8 cellular contexts compared by ENCODE assay signal in the genomic region with DNA sequence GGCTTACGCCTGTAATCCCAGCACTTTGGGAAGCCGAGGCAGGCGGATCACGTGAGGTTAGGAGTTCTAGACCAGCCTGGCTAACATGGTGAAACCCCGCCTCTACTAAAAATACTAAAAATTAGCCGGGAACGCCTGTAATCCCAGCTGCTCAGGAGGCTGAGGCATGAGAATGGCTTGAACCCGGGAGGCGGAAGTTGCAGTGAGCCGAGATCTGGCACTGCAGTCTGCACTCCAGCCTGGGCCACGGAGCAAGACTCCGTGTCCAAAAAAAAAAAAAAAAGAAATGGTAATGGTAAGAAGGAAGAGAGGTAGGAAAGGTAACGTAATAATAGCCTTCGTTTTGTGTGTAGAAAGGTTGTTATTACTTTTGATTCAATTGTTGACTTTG. TPM values are rescaled to one million over a fixed set of nuclear protein-coding genes. Genes with fewer than 3 reads are reported as not detected.
DNase-seq lines count a peak whose midpoint lies in the region; ATAC-seq, FAIRE-seq and TF ChIP-seq lines count a peak whose summit lies in the region.

No MANE protein-coding gene starts in this region.

- peak overlapping the region; percentile 96 for H3K4me2 ChIP-seq in Loucy (ENCODE audit: low read depth, low read length, poor library complexity, severe bottlenecking)

- no peak overlapping the region for H2AFZ ChIP-seq in Loucy (ENCODE audit: low read length)

- H3K4me1 ChIP-seq in Loucy (ENCODE audit: insufficient read depth, low read length, poor library complexity, severe bottlenecking) (peaks cover 31% of the 10 kb centered on the region), colonic mucosa (no peaks in the 10 kb centered on the region)

- no peaks in the 10 kb centered on the region for H3K9me2 ChIP-seq in Loucy (replicated peaks; ENCODE audit: low read depth, low read length)

- H3K4me3 ChIP-seq in Loucy (ENCODE audit: low read length, poor library complexity, severe bottlenecking) (peak overlapping the region; percentile 85), colonic mucosa (peak overlapping the region; percentile 91)

- H3K27ac ChIP-seq in colonic mucosa = peak overlapping the region; percentile 72

- H3K27me3 ChIP-seq in Loucy (ENCODE audit: insufficient read depth, low read length, poor library complexity, severe bottlenecking) (no peaks in the 10 kb centered on the region), colonic mucosa (no peaks in the 10 kb centered on the region)

- H3K9ac ChIP-seq in Loucy (ENCODE audit: low read depth, low read length, poor library complexity, severe bottlenecking) = peak overlapping the region; percentile 98
- H3K9ac ChIP-seq in colonic mucosa (ENCODE audit: low read depth in 2 of 2, low read length in 2 of 2) = peak overlapping the region; percentile 85 to 98

- H3F3A ChIP-seq in Loucy (ENCODE audit: low read depth) = no peaks in the 10 kb centered on the region

- TF ChIP-seq CTCF in Loucy (conservative IDR thresholded peaks at IDR 0.05; ENCODE audit: low read length) = no peak
- no peak for TF ChIP-seq CTCF in colonic mucosa (IDR thresholded peaks at IDR 0.05)

- no peak for FAIRE-seq in HTR-8/SVneo (lab: Jason Lieb, UNC)

- H3K9me3 ChIP-seq in Loucy (ENCODE audit: insufficient read depth, low read depth, low read length) = no peaks in the 10 kb centered on the region
- H3K9me3 ChIP-seq in colonic mucosa = no peaks in the 10 kb centered on the region

- DNase-seq in CD1c-positive myeloid dendritic cell (ENCODE audit: extremely low spot score) (peak; percentile 12), colonic mucosa (peak; percentile 53), myocyte (ENCODE audit: low read depth) (peak; percentile 27), HTR-8/SVneo (ENCODE audit: insufficient read length, low spot score) (no peak)
- DNase-seq in activated CD8-positive, alpha-beta memory T cell treated with anti-CD3 and anti-CD28 coated beads, Interleukin-2, amount 50 U/mL, for 48 hours = no peak

- ATAC-seq in HG03196 (IDR thresholded peaks at IDR 0.05; ENCODE audit: unreplicated experiment) (no peak), GM21619 (IDR thresholded peaks at IDR 0.05; ENCODE audit: unreplicated experiment) (no peak)

- intact Hi-C loops in colonic mucosa (cut with DNase I) = no loop called here

- peaks cover 61% of the 10 kb centered on the region for H3K79me2 ChIP-seq in Loucy (ENCODE audit: insufficient read depth, low read length)

- peaks cover 43% of the 10 kb centered on the region; the same call in 1 of the 2 replicates for H3K36me3 ChIP-seq in Loucy (ENCODE audit: insufficient read depth, low read length)
- peaks cover 8% of the 10 kb centered on the region for H3K36me3 ChIP-seq in colonic mucosa

- H4K20me1 ChIP-seq in Loucy (ENCODE audit: insufficient read depth, low read length, poor library complexity, severe bottlenecking) = peaks cover 49% of the 10 kb centered on the region

RNA-seq across cellular contexts. Expression of a gene that starts 1.2 kb away (rescaled TPM):
- total RNA-seq in colonic mucosa (10 to 100 TPM; 18.1 to 20.2 TPM), myocyte (20.8 and 23.7 TPM in 2 replicates)
- 7.7 TPM for polyA plus RNA-seq in myocyte (2012)

RNA-seq across cellular contexts. Expression of a gene that starts 1.2 kb away (rescaled TPM):
- total RNA-seq in colonic mucosa (10 to 100 TPM; 12.2 to 14.6 TPM), myocyte (15.2 and 15.9 TPM in 2 replicates)
- polyA plus RNA-seq in myocyte (2012) = 6.9 TPM

RNA-seq across cellular contexts. Expression of a gene that starts 1.5 kb away (rescaled TPM):
- 1 to 10 TPM in 1 of 2 donors, under 1 TPM in 1; 0.82 to 1.4 TPM for total RNA-seq in colonic mucosa
- total RNA-seq in myocyte = 0.88 and 2.9 TPM in 2 replicates
- 1.8 TPM for polyA plus RNA-seq in myocyte (2012)

RNA-seq across cellular contexts. Expression of a gene that starts 39.4 kb away (rescaled TPM):
- total RNA-seq in colonic mucosa (10 to 100 TPM in 1 of 2 donors, 1 to 10 TPM in 1; 6.1 to 20.2 TPM), myocyte (8.8 and 10.3 TPM in 2 replicates)
- 2.9 TPM for polyA plus RNA-seq in myocyte (2012)

Comparison
In these comparisons a context has a peak if more than half of its experiments do, and no peak if none do; other contexts are left out.
1. DNase-seq: peak in CD1c-positive myeloid dendritic cell (single experiment), colonic mucosa (single experiment) and myocyte (single experiment); none in activated CD8-positive, alpha-beta memory T cell treated with anti-CD3 and anti-CD28 coated beads, Interleukin-2, amount 50 U/mL, for 48 hours (single experiment) and HTR-8/SVneo (single experiment).